In the genomic region with DNA sequence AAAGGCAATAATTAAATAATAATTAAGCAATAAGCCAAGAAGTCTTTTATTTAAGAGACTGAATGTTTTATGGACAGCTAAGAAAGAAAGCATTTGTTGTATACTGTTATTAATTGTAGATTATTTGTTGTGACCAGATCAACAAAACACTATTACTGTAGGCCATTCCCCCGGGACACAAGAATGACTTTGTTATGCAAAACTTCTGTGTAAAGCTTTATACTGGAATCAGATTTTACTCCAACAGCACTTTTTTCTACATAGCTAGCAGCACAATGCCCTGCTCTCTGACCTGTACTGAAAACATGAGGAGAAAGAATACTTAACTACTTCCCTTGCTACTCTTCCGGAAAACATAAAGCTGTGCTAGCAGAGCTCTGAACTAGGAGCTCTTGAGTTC, we compare ENCODE assay signal across 1 cellular context.
TF ChIP-seq lines count a peak whose summit lies in the region.

No MANE protein-coding gene starts in this region.

TF ChIP-seq in GM23338, 12 proteins besides CTCF, POLR2A, EP300 and RAD21 (continued from another document):
- TF ChIP-seq, protein P1, sequence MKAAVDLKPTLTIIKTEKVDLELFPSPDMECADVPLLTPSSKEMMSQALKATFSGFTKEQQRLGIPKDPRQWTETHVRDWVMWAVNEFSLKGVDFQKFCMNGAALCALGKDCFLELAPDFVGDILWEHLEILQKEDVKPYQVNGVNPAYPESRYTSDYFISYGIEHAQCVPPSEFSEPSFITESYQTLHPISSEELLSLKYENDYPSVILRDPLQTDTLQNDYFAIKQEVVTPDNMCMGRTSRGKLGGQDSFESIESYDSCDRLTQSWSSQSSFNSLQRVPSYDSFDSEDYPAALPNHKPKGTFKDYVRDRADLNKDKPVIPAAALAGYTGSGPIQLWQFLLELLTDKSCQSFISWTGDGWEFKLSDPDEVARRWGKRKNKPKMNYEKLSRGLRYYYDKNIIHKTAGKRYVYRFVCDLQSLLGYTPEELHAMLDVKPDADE (IDR thresholded peaks at IDR 0.05), result no peak
- TF ChIP-seq, protein P2, sequence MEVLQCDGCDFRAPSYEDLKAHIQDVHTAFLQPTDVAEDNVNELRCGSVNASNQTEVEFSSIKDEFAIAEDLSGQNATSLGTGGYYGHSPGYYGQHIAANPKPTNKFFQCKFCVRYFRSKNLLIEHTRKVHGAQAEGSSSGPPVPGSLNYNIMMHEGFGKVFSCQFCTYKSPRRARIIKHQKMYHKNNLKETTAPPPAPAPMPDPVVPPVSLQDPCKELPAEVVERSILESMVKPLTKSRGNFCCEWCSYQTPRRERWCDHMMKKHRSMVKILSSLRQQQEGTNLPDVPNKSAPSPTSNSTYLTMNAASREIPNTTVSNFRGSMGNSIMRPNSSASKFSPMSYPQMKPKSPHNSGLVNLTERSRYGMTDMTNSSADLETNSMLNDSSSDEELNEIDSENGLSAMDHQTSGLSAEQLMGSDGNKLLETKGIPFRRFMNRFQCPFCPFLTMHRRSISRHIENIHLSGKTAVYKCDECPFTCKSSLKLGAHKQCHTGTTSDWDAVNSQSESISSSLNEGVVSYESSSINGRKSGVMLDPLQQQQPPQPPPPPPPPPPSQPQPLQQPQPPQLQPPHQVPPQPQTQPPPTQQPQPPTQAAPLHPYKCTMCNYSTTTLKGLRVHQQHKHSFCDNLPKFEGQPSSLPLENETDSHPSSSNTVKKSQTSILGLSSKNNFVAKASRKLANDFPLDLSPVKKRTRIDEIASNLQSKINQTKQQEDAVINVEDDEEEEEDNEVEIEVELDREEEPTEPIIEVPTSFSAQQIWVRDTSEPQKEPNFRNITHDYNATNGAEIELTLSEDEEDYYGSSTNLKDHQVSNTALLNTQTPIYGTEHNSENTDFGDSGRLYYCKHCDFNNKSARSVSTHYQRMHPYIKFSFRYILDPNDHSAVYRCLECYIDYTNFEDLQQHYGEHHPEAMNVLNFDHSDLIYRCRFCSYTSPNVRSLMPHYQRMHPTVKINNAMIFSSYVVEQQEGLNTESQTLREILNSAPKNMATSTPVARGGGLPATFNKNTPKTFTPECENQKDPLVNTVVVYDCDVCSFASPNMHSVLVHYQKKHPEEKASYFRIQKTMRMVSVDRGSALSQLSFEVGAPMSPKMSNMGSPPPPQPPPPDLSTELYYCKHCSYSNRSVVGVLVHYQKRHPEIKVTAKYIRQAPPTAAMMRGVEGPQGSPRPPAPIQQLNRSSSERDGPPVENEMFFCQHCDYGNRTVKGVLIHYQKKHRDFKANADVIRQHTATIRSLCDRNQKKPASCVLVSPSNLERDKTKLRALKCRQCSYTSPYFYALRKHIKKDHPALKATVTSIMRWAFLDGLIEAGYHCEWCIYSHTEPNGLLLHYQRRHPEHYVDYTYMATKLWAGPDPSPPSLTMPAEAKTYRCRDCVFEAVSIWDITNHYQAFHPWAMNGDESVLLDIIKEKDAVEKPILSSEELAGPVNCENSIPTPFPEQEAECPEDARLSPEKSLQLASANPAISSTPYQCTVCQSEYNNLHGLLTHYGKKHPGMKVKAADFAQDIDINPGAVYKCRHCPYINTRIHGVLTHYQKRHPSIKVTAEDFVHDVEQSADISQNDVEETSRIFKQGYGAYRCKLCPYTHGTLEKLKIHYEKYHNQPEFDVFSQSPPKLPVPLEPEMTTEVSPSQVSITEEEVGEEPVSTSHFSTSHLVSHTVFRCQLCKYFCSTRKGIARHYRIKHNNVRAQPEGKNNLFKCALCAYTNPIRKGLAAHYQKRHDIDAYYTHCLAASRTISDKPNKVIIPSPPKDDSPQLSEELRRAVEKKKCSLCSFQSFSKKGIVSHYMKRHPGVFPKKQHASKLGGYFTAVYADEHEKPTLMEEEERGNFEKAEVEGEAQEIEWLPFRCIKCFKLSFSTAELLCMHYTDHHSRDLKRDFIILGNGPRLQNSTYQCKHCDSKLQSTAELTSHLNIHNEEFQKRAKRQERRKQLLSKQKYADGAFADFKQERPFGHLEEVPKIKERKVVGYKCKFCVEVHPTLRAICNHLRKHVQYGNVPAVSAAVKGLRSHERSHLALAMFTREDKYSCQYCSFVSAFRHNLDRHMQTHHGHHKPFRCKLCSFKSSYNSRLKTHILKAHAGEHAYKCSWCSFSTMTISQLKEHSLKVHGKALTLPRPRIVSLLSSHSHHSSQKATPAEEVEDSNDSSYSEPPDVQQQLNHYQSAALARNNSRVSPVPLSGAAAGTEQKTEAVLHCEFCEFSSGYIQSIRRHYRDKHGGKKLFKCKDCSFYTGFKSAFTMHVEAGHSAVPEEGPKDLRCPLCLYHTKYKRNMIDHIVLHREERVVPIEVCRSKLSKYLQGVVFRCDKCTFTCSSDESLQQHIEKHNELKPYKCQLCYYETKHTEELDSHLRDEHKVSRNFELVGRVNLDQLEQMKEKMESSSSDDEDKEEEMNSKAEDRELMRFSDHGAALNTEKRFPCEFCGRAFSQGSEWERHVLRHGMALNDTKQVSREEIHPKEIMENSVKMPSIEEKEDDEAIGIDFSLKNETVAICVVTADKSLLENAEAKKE (CRISPR knock-in tag; IDR thresholded peaks at IDR 0.05), result no peak
- TF ChIP-seq JUNB (IDR thresholded peaks at IDR 0.05; ENCODE audit: unreplicated experiment), result no peak
- no peak for TF ChIP-seq ZNF331 (CRISPR knock-in tag; IDR thresholded peaks at IDR 0.05; ENCODE audit: low read depth)
